Comparison of ENCODE assay signal across 15 cellular contexts in the genomic region with DNA sequence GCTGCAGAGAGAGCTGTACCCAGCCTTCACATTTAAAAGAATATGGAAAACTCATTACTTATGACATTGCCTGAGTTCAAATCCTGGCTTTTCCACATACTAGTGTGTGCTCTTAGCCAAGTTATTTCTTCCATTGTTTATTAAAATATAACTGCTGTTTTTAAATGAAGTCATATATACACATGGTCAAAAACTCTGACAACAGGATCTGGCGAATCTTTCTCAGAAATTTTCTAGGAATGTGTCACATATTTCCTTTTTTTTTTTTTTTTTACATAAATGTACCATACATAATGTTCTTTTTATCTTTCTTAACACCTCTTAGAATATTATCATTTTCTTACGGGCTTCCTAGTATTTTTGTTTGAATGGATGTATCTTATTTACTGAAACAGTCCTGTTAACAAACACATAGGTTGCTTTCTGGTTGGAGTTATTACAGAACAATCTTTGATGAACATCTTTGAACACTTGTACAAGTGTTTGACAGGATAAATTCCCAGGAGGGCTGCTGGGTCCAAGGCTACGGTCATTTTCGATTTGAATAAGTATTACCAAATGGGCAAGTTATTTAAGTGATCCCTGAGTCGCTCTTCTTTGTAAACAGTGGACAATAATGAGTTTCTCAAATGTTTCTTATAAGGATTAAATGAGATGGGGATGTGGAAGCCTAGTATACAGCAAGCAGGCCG. TPM values are rescaled to one million over a fixed set of nuclear protein-coding genes. Genes with fewer than 3 reads are reported as not detected.
DNase-seq lines count a peak whose midpoint lies in the region; TF ChIP-seq lines count a peak whose summit lies in the region.
"Had no signal": no experiment of that assay in that cellular context is flagged by ENCODE, and none has a peak within 500 bp of the region (broad histone marks: within the 10 kb centered on the region; RNA-seq: fewer than 3 reads in every experiment).

No MANE protein-coding gene starts in this region.

- H3K36me3 Mint-ChIP-seq in activated CD4-positive, alpha-beta T cell treated with anti-CD3 and anti-CD28 coated beads, Interleukin-2, amount 10 ng/mL, durations not matched to agents 24 days and 14 days (ENCODE audit: low read depth), result peaks cover 16% of the 10 kb centered on the region
- peaks cover 8% of the 10 kb centered on the region for H3K36me3 Mint-ChIP-seq in dendritic cell treated with granulocyte-macrophage colony-stimulating factor and Interleukin-4, amounts not matched to agents 40 ng/mL and 50 ng/mL, for 4 days (ENCODE audit: low read depth)
- peaks cover 3% of the 10 kb centered on the region for H3K36me3 Mint-ChIP-seq in neural progenitor cell

- H3K4me1 Mint-ChIP-seq in activated CD4-positive, alpha-beta T cell treated with anti-CD3 and anti-CD28 coated beads, Interleukin-2, amount 10 ng/mL, durations not matched to agents 24 days and 14 days, result peaks cover 34% of the 10 kb centered on the region
- peaks cover 31% of the 10 kb centered on the region for H3K4me1 Mint-ChIP-seq in dendritic cell treated with granulocyte-macrophage colony-stimulating factor and Interleukin-4, amounts not matched to agents 40 ng/mL and 50 ng/mL, for 4 days (ENCODE audit: low read depth)
- H3K4me1 Mint-ChIP-seq in neural progenitor cell, result peaks cover 31% of the 10 kb centered on the region

- peaks cover 39% of the 10 kb centered on the region for H3F3A ChIP-seq in neural progenitor cell (ENCODE audit: low read depth)

- no peak overlapping the region for H2BK120ac ChIP-seq in trophoblast cell (ENCODE audit: insufficient read depth, low read length, poor library complexity)

- intact Hi-C loops in activated CD4-positive, alpha-beta T cell treated with anti-CD3 and anti-CD28 coated beads, Interleukin-2, amount 10 ng/mL, durations not matched to agents 24 days and 14 days (cut with micrococcal nuclease), result loop anchor here (5.0 kb wide), 2 partner anchors 141 to 161 kb away; partner anchors contain the start of gene SYNJ2
- intact Hi-C loops in dendritic cell treated with granulocyte-macrophage colony-stimulating factor and Interleukin-4, amounts not matched to agents 40 ng/mL and 50 ng/mL, for 4 days (cut with micrococcal nuclease), result no loop called here
- intact Hi-C loops in posterior cingulate gyrus (cut with DNase I), result loop anchor here (5.0 kb wide), 3 partner anchors 51 to 76 kb away; no protein-coding TSS in a partner anchor

- H3K79me1 ChIP-seq in trophoblast cell (ENCODE audit: low read length), result peaks cover 16% of the 10 kb centered on the region

- no peak overlapping the region for H4K91ac ChIP-seq in trophoblast cell (ENCODE audit: low read depth, low read length)

- CTCF ChIA-PET in HEK293 (lab: Yijun Ruan, JAX), result interaction anchor here (0.6 to 1.2 kb wide), 3 partner anchors 12 to 65 kb away, joined by 3 to 4 read pairs (median 3); no protein-coding TSS in a partner anchor

- H3K9me3 ChIP-seq in HEK293 (ENCODE audit: control insufficient read depth, insufficient read depth, low read depth, low read length) (no peaks in the 10 kb centered on the region), neural progenitor cell (ENCODE audit: low read depth) (no peaks in the 10 kb centered on the region), trophoblast cell (ENCODE audit: insufficient read depth, low read depth, low read length) (peaks cover 2% of the 10 kb centered on the region)
- H3K9me3 ChIP-seq: gastroesophageal sphincter had no signal

- H4K8ac ChIP-seq in trophoblast cell (ENCODE audit: low read depth, low read length), result no peak overlapping the region

- no peak overlapping the region for H2BK12ac ChIP-seq in trophoblast cell (ENCODE audit: low read length)

- no CpG with 5 or more reads among the region's 6 CpGs for WGBS in trophoblast cell (ENCODE audit: extremely low coverage, insufficient coverage, insufficient read length)

- H2AFZ ChIP-seq in neural progenitor cell (replicated peaks) (no peak overlapping the region), trophoblast cell (ENCODE audit: insufficient read depth, low read length, poor library complexity) (no peak overlapping the region)

- TF ChIP-seq CTCF in HEK293 (tag by site-specific recombination; IDR thresholded peaks at IDR 0.05) (no peak), neural progenitor cell (IDR thresholded peaks at IDR 0.05) (no peak)

- H3K9ac ChIP-seq in neural progenitor cell (no peak overlapping the region), trophoblast cell (ENCODE audit: low read length) (no peak overlapping the region)

- H3K79me2 ChIP-seq in neural progenitor cell (ENCODE audit: low read depth), result peaks cover 31% of the 10 kb centered on the region
- H3K79me2 ChIP-seq in trophoblast cell (ENCODE audit: control insufficient read depth, insufficient read depth, low read length, poor library complexity), result peaks cover 19% of the 10 kb centered on the region

- H3K27me3 Mint-ChIP-seq in activated CD4-positive, alpha-beta T cell treated with anti-CD3 and anti-CD28 coated beads, Interleukin-2, amount 10 ng/mL, durations not matched to agents 24 days and 14 days, result peaks cover 44% of the 10 kb centered on the region
- H3K27me3 Mint-ChIP-seq in dendritic cell treated with granulocyte-macrophage colony-stimulating factor and Interleukin-4, amounts not matched to agents 40 ng/mL and 50 ng/mL, for 4 days, result peaks cover 30% of the 10 kb centered on the region
- peaks cover 11% of the 10 kb centered on the region for H3K27me3 Mint-ChIP-seq in neural progenitor cell (ENCODE audit: insufficient read depth, low read depth)

- no peak overlapping the region for H2BK5ac ChIP-seq in trophoblast cell (ENCODE audit: low read depth, low read length, poor library complexity)

- peak overlapping the region; percentile 67 for H3K4me3 Mint-ChIP-seq in activated CD4-positive, alpha-beta T cell treated with anti-CD3 and anti-CD28 coated beads, Interleukin-2, amount 10 ng/mL, durations not matched to agents 24 days and 14 days
- no peak overlapping the region for H3K4me3 Mint-ChIP-seq in dendritic cell treated with granulocyte-macrophage colony-stimulating factor and Interleukin-4, amounts not matched to agents 40 ng/mL and 50 ng/mL, for 4 days
- peak overlapping the region; percentile 86 for H3K4me3 Mint-ChIP-seq in neural progenitor cell

- no peak overlapping the region for H4K12ac ChIP-seq in trophoblast cell (ENCODE audit: low read depth, low read length)

- no peaks in the 10 kb centered on the region for H3K36me3 ChIP-seq in HEK293 (ENCODE audit: control insufficient read depth in 2 of 2, insufficient read depth in 1 of 2, low read length in 2 of 2)
- no peaks in the 10 kb centered on the region for H3K36me3 ChIP-seq in neural progenitor cell
- H3K36me3 ChIP-seq in trophoblast cell (ENCODE audit: control insufficient read depth in 1 of 2, insufficient read depth in 2 of 2, low read length in 2 of 2), result no peaks in the 10 kb centered on the region
- H3K36me3 ChIP-seq: gastroesophageal sphincter had no signal

- H3K27me3 ChIP-seq in neural progenitor cell (peaks cover 30% of the 10 kb centered on the region), trophoblast cell (ENCODE audit: insufficient read depth, low read length) (no peaks in the 10 kb centered on the region)
- H3K27me3 ChIP-seq: gastroesophageal sphincter had no signal

- H3K4ac ChIP-seq in trophoblast cell (ENCODE audit: low read depth, low read length), result no peak overlapping the region

- POLR2A ChIA-PET in HEK293 (lab: Yijun Ruan, JAX), result no interaction called here

- DNase-seq in activated CD4-positive, alpha-beta T cell treated with anti-CD3 and anti-CD28 coated beads, Interleukin-2, amount 10 ng/mL, durations not matched to agents 24 days and 14 days, result no peak
- no peak for DNase-seq in activated CD4-positive, alpha-beta T cell treated with anti-CD3 and anti-CD28 coated beads for 1 hour
- DNase-seq in neural progenitor cell (ENCODE audit: low spot score) (no peak), NCI-H524 (lab: John Stamatoyannopoulos, UW) (no peak), trophoblast cell (no peak), posterior cingulate gyrus (no peak)
- DNase-seq: activated naive CD8-positive, alpha-beta T cell treated with anti-CD3 and anti-CD28 coated beads, Interleukin-2, amount 10 ng/mL, durations not matched to agents 7 days and 5 days; DMS 273 treated with DMSO at 0.1 percent for 48 hours; Kasumi-1; NCI-H2081 treated with DMSO at 0.1 percent for 48 hours; NK-92 treated with Interleukin-12 subunit alpha and Interleukin-12 subunit beta, amount 100 ng/mL, for 24 hours; small intestine had no signal

- no peak overlapping the region for H3K4me3 ChIP-seq in HEK293 (ENCODE audit: low read depth, low read length)
- H3K4me3 ChIP-seq in neural progenitor cell, result no peak overlapping the region
- no peak overlapping the region for H3K4me3 ChIP-seq in trophoblast cell (ENCODE audit: low read depth, low read length)

- H3K27ac ChIP-seq in HEK293 (ENCODE audit: extremely low read depth, low read depth, low read length) (no peak overlapping the region), neural progenitor cell (no peak overlapping the region), trophoblast cell (ENCODE audit: low read depth, low read length) (no peak overlapping the region)

- H3K4me1 ChIP-seq in HEK293 (ENCODE audit: control insufficient read depth, insufficient read depth, low read length), result no peaks in the 10 kb centered on the region; the same call in 1 of the 2 replicates
- H3K4me1 ChIP-seq in neural progenitor cell, result peaks cover 14% of the 10 kb centered on the region
- H3K4me1 ChIP-seq in trophoblast cell (ENCODE audit: control insufficient read depth in 1 of 2, insufficient read depth in 2 of 2, low read length in 2 of 2), result peaks cover 4 to 8% of the 10 kb centered on the region in 2 experiments

- peak overlapping the region; percentile 27 for H3K27ac Mint-ChIP-seq in activated CD4-positive, alpha-beta T cell treated with anti-CD3 and anti-CD28 coated beads, Interleukin-2, amount 10 ng/mL, durations not matched to agents 24 days and 14 days
- peak overlapping the region; percentile 90 for H3K27ac Mint-ChIP-seq in dendritic cell treated with granulocyte-macrophage colony-stimulating factor and Interleukin-4, amounts not matched to agents 40 ng/mL and 50 ng/mL, for 4 days
- H3K27ac Mint-ChIP-seq in neural progenitor cell, result peak overlapping the region; percentile 25

- no peak overlapping the region for H3K14ac ChIP-seq in trophoblast cell (ENCODE audit: low read length)

- no peak overlapping the region for H3K23ac ChIP-seq in trophoblast cell (ENCODE audit: low read length)

- no peak overlapping the region for H3K4me2 ChIP-seq in neural progenitor cell
- no peak overlapping the region for H3K4me2 ChIP-seq in trophoblast cell (ENCODE audit: low read length)

- H4K20me1 ChIP-seq in neural progenitor cell (ENCODE audit: low read depth), result peaks cover 5% of the 10 kb centered on the region

- no peak overlapping the region for H2AK5ac ChIP-seq in trophoblast cell (ENCODE audit: low read length)

- no peaks in the 10 kb centered on the region for H3K9me3 Mint-ChIP-seq in activated CD4-positive, alpha-beta T cell treated with anti-CD3 and anti-CD28 coated beads, Interleukin-2, amount 10 ng/mL, durations not matched to agents 24 days and 14 days
- no peaks in the 10 kb centered on the region for H3K9me3 Mint-ChIP-seq in dendritic cell treated with granulocyte-macrophage colony-stimulating factor and Interleukin-4, amounts not matched to agents 40 ng/mL and 50 ng/mL, for 4 days
- peaks cover 7% of the 10 kb centered on the region for H3K9me3 Mint-ChIP-seq in neural progenitor cell
- H3K9me3 Mint-ChIP-seq: activated naive CD8-positive, alpha-beta T cell treated with anti-CD3 and anti-CD28 coated beads, Interleukin-2, amount 10 ng/mL, durations not matched to agents 7 days and 5 days had no signal

- H3K18ac ChIP-seq in trophoblast cell (ENCODE audit: low read length), result no peak overlapping the region

RNA-seq across cellular contexts. Expression of gene SNX9, which starts 1.6 kb away (rescaled TPM):
- total RNA-seq in activated CD4-positive, alpha-beta T cell treated with anti-CD3 and anti-CD28 coated beads, Interleukin-2, amount 10 ng/mL, durations not matched to agents 24 days and 14 days, result 33.7 and 34.0 TPM in 2 replicates
- total RNA-seq in neural progenitor cell (ENCODE audit: low replicate concordance), result 16.1 and 17.8 TPM in 2 replicates
- 31.3 and 32.6 TPM in 2 replicates for polyA plus RNA-seq in trophoblast cell (2013)

Comparison
In these comparisons a context has a peak if more than half of its experiments do, and no peak if none do; other contexts are left out.
1. H3K27ac Mint-ChIP-seq: peak in every context shown above with its lines; median percentile 90 in dendritic cell treated with granulocyte-macrophage colony-stimulating factor and Interleukin-4, amounts not matched to agents 40 ng/mL and 50 ng/mL, for 4 days; 27 in activated CD4-positive, alpha-beta T cell treated with anti-CD3 and anti-CD28 coated beads, Interleukin-2, amount 10 ng/mL, durations not matched to agents 24 days and 14 days; 25 in neural progenitor cell.